In genomic region chr10:12348870-12349627, GRCh38 we compare ENCODE assay signal across 8 cellular contexts. TPM values are rescaled to one million over a fixed set of nuclear protein-coding genes. Genes with fewer than 3 reads are reported as not detected.
DNase-seq lines count a peak whose midpoint lies in the region; ATAC-seq and TF ChIP-seq lines count a peak whose summit lies in the region.

Gene CAMK1D (plus strand): TSS chr10:12349547.

- H3K27ac ChIP-seq in effector memory CD4-positive, alpha-beta T cell (ENCODE audit: insufficient read depth, low read length, poor library complexity, severe bottlenecking): peak within 1 kb of the TSS; percentile 92
- no peak within 1 kb of the TSS for H3K27ac ChIP-seq in mesenchymal stem cell (ENCODE audit: low read length, poor library complexity, severe bottlenecking)

- H3K79me1 ChIP-seq in mesenchymal stem cell (replicated peaks; ENCODE audit: low read length, poor library complexity, severe bottlenecking): peaks cover 10% of the 10 kb centered on the region

- peak; percentile 55 for TF ChIP-seq POLR2A in GM18505 (IDR thresholded peaks at IDR 0.05; ENCODE audit: borderline replicate concordance, extremely low read depth, insufficient read depth, insufficient read length)

- H3K4ac ChIP-seq in mesenchymal stem cell (ENCODE audit: low read depth in 1 of 2, low read length in 2 of 2): peak within 1 kb of the TSS; percentile 63 to 64

- H3K27me3 ChIP-seq in effector memory CD4-positive, alpha-beta T cell (replicated peaks; ENCODE audit: control insufficient read depth, insufficient read depth, low read length, poor library complexity, severe bottlenecking): no peaks in the 10 kb centered on the region
- no peaks in the 10 kb centered on the region for H3K27me3 ChIP-seq in mesenchymal stem cell (ENCODE audit: control insufficient read depth in 1 of 2, insufficient read depth in 1 of 2, low read length in 2 of 2)

- H3K9me3 ChIP-seq in effector memory CD4-positive, alpha-beta T cell (ENCODE audit: control insufficient read depth, low read length): no peaks in the 10 kb centered on the region
- no peaks in the 10 kb centered on the region for H3K9me3 ChIP-seq in mesenchymal stem cell (ENCODE audit: control insufficient read depth, low read length)

- H2BK120ac ChIP-seq in mesenchymal stem cell (ENCODE audit: low read depth, low read length): peak within 1 kb of the TSS; percentile 92

- H4K8ac ChIP-seq in mesenchymal stem cell (ENCODE audit: low read length): peak within 1 kb of the TSS; percentile 66

- H3K36me3 ChIP-seq in effector memory CD4-positive, alpha-beta T cell (ENCODE audit: control insufficient read depth, insufficient read depth, low read length): no peaks in the 10 kb centered on the region
- H3K36me3 ChIP-seq in mesenchymal stem cell (ENCODE audit: control insufficient read depth in 1 of 2, insufficient read depth in 2 of 2, low read depth in 1 of 2, low read length in 2 of 2): no peaks in the 10 kb centered on the region

- DNase-seq in A172 (ENCODE audit: low spot score) (peak; percentile 59), NCI-H510A (lab: John Stamatoyannopoulos, UW) (peak; percentile 59), mesenchymal stem cell (peak; percentile 76)
- peak; percentile 80 to 83 for DNase-seq in activated CD8-positive, alpha-beta memory T cell treated with anti-CD3 and anti-CD28 coated beads for 1 hour (ENCODE audit: extremely low read depth in 1 of 2, low read depth in 1 of 2)
- DNase-seq in effector memory CD4-positive, alpha-beta T cell: peak; percentile 84 to 88 (median 86)
- DNase-seq in stimulated activated CD8-positive, alpha-beta memory T cell treated with anti-CD3 and anti-CD28 coated beads, Interleukin-15, amount 100 ng/mL, for 24 hours (ENCODE audit: low read depth): peak; percentile 61

- H2BK15ac ChIP-seq in mesenchymal stem cell (ENCODE audit: low read depth, poor library complexity, severe bottlenecking): peak within 1 kb of the TSS; percentile 60

- H2BK12ac ChIP-seq in mesenchymal stem cell (ENCODE audit: low read length in 2 of 2): peak within 1 kb of the TSS in 1 of 2 experiments; percentile 89

- H3K4me1 ChIP-seq in effector memory CD4-positive, alpha-beta T cell (ENCODE audit: control insufficient read depth, insufficient read depth, low read length, poor library complexity, severe bottlenecking): peaks cover 15% of the 10 kb centered on the region
- H3K4me1 ChIP-seq in mesenchymal stem cell (ENCODE audit: control insufficient read depth, insufficient read depth, low read depth, low read length): peaks cover 20% of the 10 kb centered on the region

- peak; percentile 53 for ATAC-seq in GM18505 (IDR thresholded peaks at IDR 0.05; ENCODE audit: unreplicated experiment)
- peak; percentile 44 for ATAC-seq in HG02973 (IDR thresholded peaks at IDR 0.05; ENCODE audit: unreplicated experiment)

- H3K14ac ChIP-seq in mesenchymal stem cell (ENCODE audit: low read length in 2 of 2): peak within 1 kb of the TSS in 1 of 2 experiments; percentile 94

- peak within 1 kb of the TSS; percentile 70 for H4K91ac ChIP-seq in mesenchymal stem cell (ENCODE audit: low read length)

- H3K4me2 ChIP-seq in mesenchymal stem cell (ENCODE audit: low read length, poor library complexity, severe bottlenecking): peak within 1 kb of the TSS; percentile 90

- peak within 1 kb of the TSS in 1 of 2 experiments; percentile 92 for H3K23ac ChIP-seq in mesenchymal stem cell (ENCODE audit: low read length in 2 of 2)

- peak within 1 kb of the TSS; percentile 67 for H3K4me3 ChIP-seq in effector memory CD4-positive, alpha-beta T cell (ENCODE audit: insufficient read depth, low read depth, low read length, poor library complexity, severe bottlenecking)
- peak within 1 kb of the TSS; percentile 95 to 96 for H3K4me3 ChIP-seq in mesenchymal stem cell (ENCODE audit: insufficient read depth in 1 of 2, low read depth in 1 of 2, low read length in 2 of 2)

- H3K9ac ChIP-seq in mesenchymal stem cell (ENCODE audit: low read length): peak within 1 kb of the TSS; percentile 89

- peak within 1 kb of the TSS; percentile 61 to 96 for H3K18ac ChIP-seq in mesenchymal stem cell (ENCODE audit: low read depth in 1 of 2, low read length in 2 of 2)

- peak within 1 kb of the TSS; percentile 87 for H2BK5ac ChIP-seq in mesenchymal stem cell (ENCODE audit: low read depth, low read length, poor library complexity, severe bottlenecking)

- H2AFZ ChIP-seq in mesenchymal stem cell (ENCODE audit: low read depth, low read length): peak within 1 kb of the TSS; percentile 74

- 2% methylated on average over 52 of the region's 95 CpGs for WGBS in mesenchymal stem cell

- H2AK5ac ChIP-seq in mesenchymal stem cell (ENCODE audit: low read length, severe bottlenecking): no peak within 1 kb of the TSS

RNA-seq across cellular contexts. Expression of gene CAMK1D, which starts in this region (rescaled TPM):
- 2.6 and 3.4 TPM in 2 replicates for total RNA-seq in A172 (2014; rRNA removed; shearing (Covaris generic))
- polyA plus RNA-seq in mesenchymal stem cell (2013, experiment 1 of 2): 7.6 TPM
- 7.8 TPM for polyA plus RNA-seq in mesenchymal stem cell (2013, experiment 2 of 2)
